Comparison of ENCODE assay signal across 8 cellular contexts in the genomic region with DNA sequence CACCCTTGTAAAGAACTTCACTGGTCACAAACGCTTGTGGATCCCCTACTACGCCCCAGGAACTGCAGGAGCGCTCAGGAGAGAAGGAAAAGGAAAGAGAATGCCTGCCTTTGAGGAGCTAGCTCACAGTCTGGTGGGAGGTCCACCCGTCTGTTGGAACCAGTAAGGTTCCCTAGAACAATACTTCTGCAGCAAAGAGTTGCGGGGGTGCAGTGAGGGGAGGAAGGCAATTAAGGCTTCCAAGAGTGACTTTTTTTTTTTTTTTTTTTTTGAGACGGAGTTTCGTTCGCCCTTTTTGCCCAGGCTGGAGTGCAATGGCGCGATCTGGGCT. TPM values are rescaled to one million over a fixed set of nuclear protein-coding genes. Genes with fewer than 3 reads are reported as not detected.
DNase-seq lines count a peak whose midpoint lies in the region; ATAC-seq lines count a peak whose summit lies in the region.

No MANE protein-coding gene starts in this region.

- intact Hi-C loops in activated CD4-positive, alpha-beta T cell treated with anti-CD3 and anti-CD28 coated beads for 36 hours (cut with DNase I, micrococcal nuclease), result loop anchor here (5.0 to 10.0 kb wide), 4 partner anchors 230 to 1038 kb away; partner anchors contain the start of genes CA5B (in 1 of the 2) and REPS2 (in 1 of the 2)

- peak overlapping the region; percentile 77 for H3K4me3 Mint-ChIP-seq in activated CD4-positive, alpha-beta T cell treated with anti-CD3 and anti-CD28 coated beads for 36 hours
- H3K4me3 Mint-ChIP-seq in activated naive CD8-positive, alpha-beta T cell, result peak overlapping the region; percentile 87
- peak overlapping the region; percentile 87 to 92 for H3K4me3 Mint-ChIP-seq in stimulated activated naive CD8-positive, alpha-beta T cell treated with anti-CD3 and anti-CD28 coated beads, Interleukin-15, amount 100 ng/mL, for 72 hours

- no peaks in the 10 kb centered on the region for H3K9me3 ChIP-seq in iPS-18c (ENCODE audit: control insufficient read depth, insufficient read depth, low read length)

- peaks cover 10% of the 10 kb centered on the region for H3K4me1 Mint-ChIP-seq in activated CD4-positive, alpha-beta T cell treated with anti-CD3 and anti-CD28 coated beads for 36 hours
- peaks cover 13% of the 10 kb centered on the region for H3K4me1 Mint-ChIP-seq in activated naive CD8-positive, alpha-beta T cell (ENCODE audit: low read depth)
- peaks cover 26% of the 10 kb centered on the region for H3K4me1 Mint-ChIP-seq in stimulated activated naive CD8-positive, alpha-beta T cell treated with anti-CD3 and anti-CD28 coated beads, Interleukin-15, amount 100 ng/mL, for 72 hours

- no peak for DNase-seq in activated CD4-positive, alpha-beta T cell treated with anti-CD3 and anti-CD28 coated beads for 36 hours
- no peak for DNase-seq in activated CD4-positive, alpha-beta T cell treated with anti-CD3 and anti-CD28 coated beads for 4 hours
- DNase-seq in stimulated activated naive CD8-positive, alpha-beta T cell treated with anti-CD3 and anti-CD28 coated beads, Interleukin-15, amount 100 ng/mL, for 72 hours, result no peak
- DNase-seq in HCEC 1CT, result no peak

- CTCF ChIA-PET in activated CD4-positive, alpha-beta T cell treated with anti-CD3 and anti-CD28 coated beads for 36 hours (lab: Charles Lee), result interaction anchor here (0.9 kb wide), 1 partner anchor 17 kb away, joined by 5 read pairs; no protein-coding TSS in a partner anchor

- no peaks in the 10 kb centered on the region for H3K9me3 Mint-ChIP-seq in activated CD4-positive, alpha-beta T cell treated with anti-CD3 and anti-CD28 coated beads for 36 hours (ENCODE audit: low read depth)
- no peaks in the 10 kb centered on the region for H3K9me3 Mint-ChIP-seq in activated naive CD8-positive, alpha-beta T cell (ENCODE audit: low read depth)
- H3K9me3 Mint-ChIP-seq in stimulated activated naive CD8-positive, alpha-beta T cell treated with anti-CD3 and anti-CD28 coated beads, Interleukin-15, amount 100 ng/mL, for 72 hours, result no peaks in the 10 kb centered on the region

- peak overlapping the region; percentile 87 for H3K4me3 ChIP-seq in iPS-18c (ENCODE audit: insufficient read depth, low read depth, low read length)

- H3K27me3 Mint-ChIP-seq in activated CD4-positive, alpha-beta T cell treated with anti-CD3 and anti-CD28 coated beads for 36 hours, result no peaks in the 10 kb centered on the region
- H3K27me3 Mint-ChIP-seq in activated naive CD8-positive, alpha-beta T cell, result no peaks in the 10 kb centered on the region
- no peaks in the 10 kb centered on the region for H3K27me3 Mint-ChIP-seq in stimulated activated naive CD8-positive, alpha-beta T cell treated with anti-CD3 and anti-CD28 coated beads, Interleukin-15, amount 100 ng/mL, for 72 hours

- peak overlapping the region; percentile 72 for H3K27ac Mint-ChIP-seq in activated CD4-positive, alpha-beta T cell treated with anti-CD3 and anti-CD28 coated beads for 36 hours
- H3K27ac Mint-ChIP-seq in activated naive CD8-positive, alpha-beta T cell, result peak overlapping the region; percentile 80
- peak overlapping the region; percentile 90 to 93 for H3K27ac Mint-ChIP-seq in stimulated activated naive CD8-positive, alpha-beta T cell treated with anti-CD3 and anti-CD28 coated beads, Interleukin-15, amount 100 ng/mL, for 72 hours

- peak; percentile 17 for ATAC-seq in activated CD4-positive, alpha-beta T cell treated with anti-CD3 and anti-CD28 coated beads for 36 hours
- ATAC-seq in HG03045 (IDR thresholded peaks at IDR 0.05; ENCODE audit: unreplicated experiment) (peak; percentile 17), GM21360 (IDR thresholded peaks at IDR 0.05; ENCODE audit: unreplicated experiment) (no peak)
- ATAC-seq in stimulated activated naive CD8-positive, alpha-beta T cell treated with anti-CD3 and anti-CD28 coated beads, Interleukin-15, amount 100 ng/mL, for 72 hours, result peak; percentile 41

- POLR2A ChIA-PET in activated CD4-positive, alpha-beta T cell treated with anti-CD3 and anti-CD28 coated beads for 36 hours (lab: Charles Lee), result no interaction called here

- H3K36me3 Mint-ChIP-seq in activated CD4-positive, alpha-beta T cell treated with anti-CD3 and anti-CD28 coated beads for 36 hours (ENCODE audit: low read depth), result peaks cover 3% of the 10 kb centered on the region
- no peaks in the 10 kb centered on the region for H3K36me3 Mint-ChIP-seq in activated naive CD8-positive, alpha-beta T cell

RNA-seq across cellular contexts. Expression of gene CTPS2, which starts 0.3 kb away (rescaled TPM):
- 1 to 10 TPM; 6.8 to 7.2 TPM for total RNA-seq in activated CD4-positive, alpha-beta T cell treated with anti-CD3 and anti-CD28 coated beads for 36 hours

RNA-seq across cellular contexts. Expression of gene SYAP1, which starts 6.6 kb away (rescaled TPM):
- 10 to 100 TPM; 22.8 to 31.4 TPM for total RNA-seq in activated CD4-positive, alpha-beta T cell treated with anti-CD3 and anti-CD28 coated beads for 36 hours
